11 cellular contexts compared by ENCODE assay signal in the genomic region with DNA sequence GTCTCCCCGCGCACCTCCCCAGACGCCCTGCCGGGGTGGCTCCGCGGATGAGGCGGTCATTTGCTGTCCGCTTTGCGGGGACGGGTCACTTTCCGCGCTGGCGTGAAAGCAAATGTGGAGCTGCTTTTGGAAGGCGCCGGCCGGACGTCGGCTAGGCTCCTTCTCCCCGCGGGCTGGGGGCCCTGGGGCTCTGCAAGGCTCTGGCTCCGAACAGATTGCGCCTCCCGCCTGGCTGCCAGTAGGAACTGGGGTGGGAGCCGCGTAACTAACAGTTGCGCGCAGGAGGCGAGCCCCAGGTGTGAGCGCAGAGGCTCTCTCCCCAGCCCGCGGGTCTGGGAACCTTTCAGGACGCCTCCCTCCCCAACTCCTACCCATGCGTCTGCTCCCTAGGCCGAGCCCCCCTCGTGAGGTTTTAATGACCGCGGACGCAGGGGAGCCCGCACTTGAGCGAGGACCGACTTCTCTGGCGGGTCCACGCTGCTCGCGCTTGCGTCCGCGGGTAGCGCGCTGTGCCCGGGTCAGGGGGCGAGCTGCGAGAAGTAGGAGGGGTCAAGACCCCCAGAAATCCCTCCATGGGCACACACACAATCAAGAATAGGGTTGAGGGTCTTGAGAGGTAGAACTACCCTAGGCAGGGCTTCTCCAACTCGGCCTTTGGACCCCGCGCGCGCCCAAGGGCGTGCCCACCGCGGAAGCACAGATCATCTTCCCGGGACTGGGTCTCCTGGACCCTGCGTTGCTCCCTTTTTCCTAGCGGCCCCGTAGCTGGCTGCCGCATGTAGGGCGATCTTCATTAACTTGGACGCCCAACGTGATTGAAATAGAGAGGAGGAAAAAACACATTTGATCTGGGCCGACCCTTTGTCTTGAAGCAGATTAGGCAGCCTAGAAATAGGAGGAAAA.
DNase-seq lines count a peak whose midpoint lies in the region; ATAC-seq and TF ChIP-seq lines count a peak whose summit lies in the region.
"Had no signal": no experiment of that assay in that cellular context is flagged by ENCODE, and none has a peak within 500 bp of the region (broad histone marks: within the 10 kb centered on the region; RNA-seq: fewer than 3 reads in every experiment).

No MANE protein-coding gene starts in this region.

- H3K9ac ChIP-seq in GM23248 (no peak overlapping the region), colonic mucosa (ENCODE audit: low read depth in 2 of 2, low read length in 2 of 2) (peak overlapping the region in 1 of 2 donors; percentile 59)

- H2AFZ ChIP-seq in GM23248 = no peak overlapping the region

- H4K20me1 ChIP-seq in GM23248 (ENCODE audit: insufficient read depth) = no peaks in the 10 kb centered on the region

- H3K27me3 ChIP-seq in GM23248 (replicated peaks; ENCODE audit: insufficient read depth) (peaks cover 17% of the 10 kb centered on the region), colonic mucosa (peaks cover 53% of the 10 kb centered on the region), left lung (peaks cover 62 to 100% of the 10 kb centered on the region in 2 donors), stomach (peaks cover 2 to 76% (median 68%) of the 10 kb centered on the region in 3 donors)

- TF ChIP-seq CTCF in colonic mucosa (IDR thresholded peaks at IDR 0.05) (no peak), left lung (IDR thresholded peaks at IDR 0.05) (no peak), stomach (IDR thresholded peaks at IDR 0.05) (no peak)

- no peaks in the 10 kb centered on the region for H3K79me2 ChIP-seq in GM23248 (ENCODE audit: insufficient read depth)

- H3K36me3 Mint-ChIP-seq in activated naive CD4-positive, alpha-beta T cell treated with anti-CD3 and anti-CD28 coated beads, Interleukin-2, amount 10 ng/mL, durations not matched to agents 7 days and 5 days = peaks cover 2% of the 10 kb centered on the region
- peaks cover 6% of the 10 kb centered on the region for H3K36me3 Mint-ChIP-seq in natural killer cell treated with Interleukin-12 subunit alpha and Interleukin-12 subunit beta and Interleukin-15 and Interleukin-18, amount 100 ng/mL, for 72 hours

- no peaks in the 10 kb centered on the region for H3K36me3 ChIP-seq in GM23248 (ENCODE audit: low read depth)
- no peaks in the 10 kb centered on the region for H3K36me3 ChIP-seq in colonic mucosa
- H3K36me3 ChIP-seq in left lung = no peaks in the 10 kb centered on the region
- H3K36me3 ChIP-seq in stomach = no peaks in the 10 kb centered on the region

- no peaks in the 10 kb centered on the region for H3F3A ChIP-seq in GM23248 (ENCODE audit: insufficient read depth)

- intact Hi-C loops in colonic mucosa (cut with DNase I) (loop anchor here (10.0 kb wide), 2 partner anchors 103 to 1263 kb away; no protein-coding TSS in a partner anchor), left lung (cut with DNase I) (loop anchor here in 1 of 2 donors (10.0 kb wide), 1 partner anchor 113 kb away; no protein-coding TSS in a partner anchor), stomach (cut with DNase I; ENCODE audit: low total_unique reads) (no loop called here), Right ventricle myocardium inferior (cut with DNase I) (no loop called here)

- in situ Hi-C loops in GM23248 (cut with MboI) = loop anchor here (10.0 kb wide), 1 partner anchor 1253 kb away; no protein-coding TSS in a partner anchor

- H3K4me3 Mint-ChIP-seq in activated naive CD4-positive, alpha-beta T cell treated with anti-CD3 and anti-CD28 coated beads, Interleukin-2, amount 10 ng/mL, durations not matched to agents 7 days and 5 days = no peak overlapping the region
- no peak overlapping the region for H3K4me3 Mint-ChIP-seq in natural killer cell treated with Interleukin-12 subunit alpha and Interleukin-12 subunit beta and Interleukin-15 and Interleukin-18, amount 100 ng/mL, for 72 hours
- H3K4me3 Mint-ChIP-seq: activated CD4-positive, alpha-beta T cell treated with anti-CD3 and anti-CD28 coated beads for 36 hours had no signal

- 43 to 53% methylated on average over 53 to 70 of the region's 70 CpGs for WGBS in GM23248 (ENCODE audit: low coverage in 1 of 2, low lambda C conversion rate in 2 of 2, missing lambda C conversion rate in 2 of 2), 2 experiments
- WGBS in stomach, 5 donors = 6 to 10% (median 8%) methylated on average over 30 to 70 of the region's 70 CpGs

- peaks cover 31% of the 10 kb centered on the region for H3K27me3 Mint-ChIP-seq in activated naive CD4-positive, alpha-beta T cell treated with anti-CD3 and anti-CD28 coated beads, Interleukin-2, amount 10 ng/mL, durations not matched to agents 7 days and 5 days
- H3K27me3 Mint-ChIP-seq in natural killer cell treated with Interleukin-12 subunit alpha and Interleukin-12 subunit beta and Interleukin-15 and Interleukin-18, amount 100 ng/mL, for 72 hours = peaks cover 26 to 36% of the 10 kb centered on the region in 2 donors

- H3K9me3 ChIP-seq in GM23248 (ENCODE audit: low read depth) = no peaks in the 10 kb centered on the region
- no peaks in the 10 kb centered on the region for H3K9me3 ChIP-seq in colonic mucosa
- H3K9me3 ChIP-seq in left lung = no peaks in the 10 kb centered on the region
- no peaks in the 10 kb centered on the region for H3K9me3 ChIP-seq in stomach

- H3K4me1 Mint-ChIP-seq in activated naive CD4-positive, alpha-beta T cell treated with anti-CD3 and anti-CD28 coated beads, Interleukin-2, amount 10 ng/mL, durations not matched to agents 7 days and 5 days = no peaks in the 10 kb centered on the region
- H3K4me1 Mint-ChIP-seq in natural killer cell treated with Interleukin-12 subunit alpha and Interleukin-12 subunit beta and Interleukin-15 and Interleukin-18, amount 100 ng/mL, for 72 hours (ENCODE audit: low read depth in 2 of 2) = peaks cover 0 to 4% of the 10 kb centered on the region in 2 donors

- H3K4me1 ChIP-seq in GM23248 (ENCODE audit: insufficient read depth) (no peaks in the 10 kb centered on the region), colonic mucosa (peaks cover 6% of the 10 kb centered on the region), left lung (peaks cover 6 to 19% of the 10 kb centered on the region in 2 donors), stomach (peaks cover 10 to 30% (median 24%) of the 10 kb centered on the region in 4 donors)

- H3K27ac Mint-ChIP-seq in activated naive CD4-positive, alpha-beta T cell treated with anti-CD3 and anti-CD28 coated beads, Interleukin-2, amount 10 ng/mL, durations not matched to agents 7 days and 5 days = no peak overlapping the region
- no peak overlapping the region for H3K27ac Mint-ChIP-seq in natural killer cell treated with Interleukin-12 subunit alpha and Interleukin-12 subunit beta and Interleukin-15 and Interleukin-18, amount 100 ng/mL, for 72 hours
- H3K27ac Mint-ChIP-seq: activated CD4-positive, alpha-beta T cell treated with anti-CD3 and anti-CD28 coated beads for 36 hours had no signal

- H3K4me2 ChIP-seq in GM23248 (ENCODE audit: unreplicated experiment) = no peak overlapping the region

- no peak for DNase-seq in GM23248
- DNase-seq in colonic mucosa = no peak
- peak; percentile 36 to 74 for DNase-seq in left lung
- no peak for DNase-seq in stomach
- DNase-seq in activated naive CD4-positive, alpha-beta T cell treated with anti-CD3 and anti-CD28 coated beads, Interleukin-2, amount 10 ng/mL, durations not matched to agents 7 days and 5 days = no peak
- DNase-seq in Right ventricle myocardium inferior (ENCODE audit: missing footprints) = no peak
- no peak for DNase-seq in natural killer cell treated with Interleukin-12 subunit alpha and Interleukin-12 subunit beta and Interleukin-15 and Interleukin-18, amount 100 ng/mL, for 72 hours (ENCODE audit: low spot score)
- DNase-seq: activated CD4-positive, alpha-beta T cell treated with anti-CD3 and anti-CD28 coated beads for 36 hours; hippocampal formation; NCI-H1092 treated with DMSO at 0.1 percent for 48 hours had no signal

- CTCF ChIA-PET in activated naive CD4-positive, alpha-beta T cell treated with anti-CD3 and anti-CD28 coated beads, Interleukin-2, amount 10 ng/mL, durations not matched to agents 7 days and 5 days (lab: Charles Lee) = no interaction called here

- 0 out of 2 replicates have a peak overlapping the region, but pooled peaks have one; percentile 21 for H3K4me3 ChIP-seq in GM23248
- peak overlapping the region; percentile 5 for H3K4me3 ChIP-seq in colonic mucosa
- peak overlapping the region; percentile 7 to 8 for H3K4me3 ChIP-seq in left lung
- H3K4me3 ChIP-seq in stomach = peak overlapping the region; percentile 10 to 47 (median 34)

- ATAC-seq in left lung (peak; percentile 16), GM18517 (IDR thresholded peaks at IDR 0.05; ENCODE audit: unreplicated experiment) (no peak), Right ventricle myocardium inferior (no peak)
- no peak for ATAC-seq in natural killer cell treated with Interleukin-12 subunit alpha and Interleukin-12 subunit beta and Interleukin-15 and Interleukin-18, amount 100 ng/mL, for 72 hours
- ATAC-seq: activated CD4-positive, alpha-beta T cell treated with anti-CD3 and anti-CD28 coated beads for 36 hours had no signal

- TF ChIP-seq EP300 in stomach (IDR thresholded peaks at IDR 0.05) = no peak

- H3K27ac ChIP-seq in GM23248 (no peak overlapping the region), colonic mucosa (peak overlapping the region; percentile 65), left lung (peak overlapping the region; percentile 53 to 95), stomach (peak overlapping the region; percentile 14 to 94 (median 86))

- no peaks in the 10 kb centered on the region for H3K9me3 Mint-ChIP-seq in activated naive CD4-positive, alpha-beta T cell treated with anti-CD3 and anti-CD28 coated beads, Interleukin-2, amount 10 ng/mL, durations not matched to agents 7 days and 5 days
- H3K9me3 Mint-ChIP-seq in natural killer cell treated with Interleukin-12 subunit alpha and Interleukin-12 subunit beta and Interleukin-15 and Interleukin-18, amount 100 ng/mL, for 72 hours = peaks cover 4% of the 10 kb centered on the region

- no peak for TF ChIP-seq POLR2A in stomach (IDR thresholded peaks at IDR 0.05)

- no peaks in the 10 kb centered on the region for H3K9me2 ChIP-seq in GM23248 (ENCODE audit: insufficient read depth)

Comparison
In these comparisons a context has a peak if more than half of its experiments do, and no peak if none do; other contexts are left out.
1. DNase-seq: peak in left lung (2 of 2); none in GM23248 (single experiment), colonic mucosa (single experiment), stomach (single experiment), activated naive CD4-positive, alpha-beta T cell treated with anti-CD3 and anti-CD28 coated beads, Interleukin-2, amount 10 ng/mL, durations not matched to agents 7 days and 5 days (single experiment), Right ventricle myocardium inferior (single experiment) and natural killer cell treated with Interleukin-12 subunit alpha and Interleukin-12 subunit beta and Interleukin-15 and Interleukin-18, amount 100 ng/mL, for 72 hours (single experiment).
2. Peak in every context shown above with its lines, with median percentiles within 50 percentile points of each other: H3K4me3 ChIP-seq.